In the genomic region with DNA sequence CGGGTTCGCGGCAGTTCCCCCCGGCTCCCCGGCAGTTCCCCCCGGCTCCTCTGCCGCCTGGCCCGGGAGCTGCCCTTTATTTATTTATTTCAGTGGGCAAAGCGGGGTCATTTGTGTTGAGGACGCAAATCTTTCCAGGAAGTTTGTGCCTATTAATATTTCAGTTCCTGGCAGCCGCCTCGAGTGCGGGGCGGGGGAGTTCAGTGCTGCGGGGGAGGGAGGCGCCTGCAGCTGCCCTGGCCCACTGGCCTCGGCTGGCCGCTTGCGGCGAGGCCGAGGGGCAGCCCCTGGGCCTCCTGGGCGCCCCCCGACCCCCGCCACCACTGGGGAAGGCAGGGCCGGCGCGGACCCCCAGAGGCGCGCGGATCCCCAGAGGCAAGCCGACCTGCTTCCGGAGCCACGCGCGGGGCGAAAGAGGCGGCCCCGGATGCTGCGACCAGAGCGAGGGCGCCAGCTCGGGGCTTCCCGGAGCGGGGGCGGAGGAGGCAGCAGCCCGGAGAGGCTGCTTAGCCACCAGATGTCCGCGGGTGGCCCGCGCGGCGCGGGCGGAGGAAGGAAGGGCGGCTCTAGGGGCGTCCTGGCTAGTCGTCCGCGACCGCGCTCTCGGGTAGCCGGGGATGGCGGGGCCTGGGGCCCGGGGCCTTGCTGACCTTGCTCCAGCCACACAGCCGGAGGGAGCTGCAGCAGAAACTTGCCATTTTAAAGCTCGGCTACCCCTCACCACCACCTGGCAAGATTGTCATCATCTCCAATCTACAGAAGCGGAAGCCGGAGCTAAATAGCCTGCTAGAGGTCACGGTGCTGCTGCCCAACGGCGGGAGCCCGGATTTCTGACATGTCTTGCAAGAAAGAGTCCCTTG, we compare ENCODE assay signal across 7 cellular contexts. TPM values are rescaled to one million over a fixed set of nuclear protein-coding genes. Genes with fewer than 3 reads are reported as not detected.
DNase-seq lines count a peak whose midpoint lies in the region; ATAC-seq, FAIRE-seq and TF ChIP-seq lines count a peak whose summit lies in the region.

No MANE protein-coding gene starts in this region.

- H3K27me3 Mint-ChIP-seq in H9 (ENCODE audit: low read depth) = peaks cover 8% of the 10 kb centered on the region
- no peaks in the 10 kb centered on the region for H3K27me3 Mint-ChIP-seq in central memory CD8-positive, alpha-beta T cell

- TF ChIP-seq POLR2A in GM12892 (IDR thresholded peaks at IDR 0.05; ENCODE audit: low read depth, low read length) = peak; percentile 82

- H3K23ac ChIP-seq in H9 (ENCODE audit: insufficient read length, low read depth, low read length) = no peak overlapping the region

- H3K4me1 Mint-ChIP-seq in H9 = peaks cover 41 to 42% of the 10 kb centered on the region in 2 experiments
- H3K4me1 Mint-ChIP-seq in central memory CD8-positive, alpha-beta T cell = peaks cover 19% of the 10 kb centered on the region

- FAIRE-seq in GM12892 (lab: Jason Lieb, UNC) (peak; percentile 81), kidney (lab: Jason Lieb, UNC) (no peak)

- H2BK5ac ChIP-seq in H9 (ENCODE audit: insufficient read length, low read length) = no peak overlapping the region

- H2BK120ac ChIP-seq in H9 (ENCODE audit: low read depth, low read length, poor library complexity, severe bottlenecking) = no peak overlapping the region

- peaks cover 0 to under 1% of the 10 kb centered on the region in 2 experiments; a peak in 1 of 5 replicates for H3K9me3 Mint-ChIP-seq in H9
- no peaks in the 10 kb centered on the region for H3K9me3 Mint-ChIP-seq in central memory CD8-positive, alpha-beta T cell

- H4K20me1 ChIP-seq in H9 (ENCODE audit: control insufficient read depth, insufficient read depth, insufficient read length) (no peaks in the 10 kb centered on the region), MM.1S (ENCODE audit: insufficient read depth, low read length) (no peaks in the 10 kb centered on the region)

- no CpG with 5 or more reads among the region's 73 CpGs for WGBS in H9 (ENCODE audit: extremely low coverage, insufficient read length, low lambda C conversion rate)

- no peak overlapping the region for H2BK20ac ChIP-seq in H9 (ENCODE audit: low read depth, low read length, poor library complexity, severe bottlenecking)

- H3K4me3 ChIP-seq in MM.1S (ENCODE audit: low read length) (peak overlapping the region; percentile 84), WERI-Rb-1 (ENCODE audit: low read depth, low read length) (peak overlapping the region; percentile 55), kidney (ENCODE audit: low read length in 2 of 2) (peak overlapping the region; percentile 71 to 79)

- no peaks in the 10 kb centered on the region for H3K9me2 ChIP-seq in MM.1S (replicated peaks; ENCODE audit: insufficient read depth, low read length)

- no peak overlapping the region for H4K91ac ChIP-seq in H9 (ENCODE audit: insufficient read length, low read depth, low read length)

- peaks cover 19% of the 10 kb centered on the region for H3K23me2 ChIP-seq in H9 (ENCODE audit: insufficient read length, low read depth, low read length, poor library complexity, severe bottlenecking)

- H4K5ac ChIP-seq in H9 (ENCODE audit: insufficient read length, low read depth, low read length) = no peak overlapping the region

- H2AK5ac ChIP-seq in H9 (ENCODE audit: insufficient read length, low read length) = no peak overlapping the region

- peak overlapping the region in 1 of 3 experiments; percentile 77; a peak in 1 of 7 replicates for H3K27ac Mint-ChIP-seq in H9
- H3K27ac Mint-ChIP-seq in central memory CD8-positive, alpha-beta T cell (ENCODE audit: low read depth) = peak overlapping the region; percentile 94

- DNase-seq in GM12892 (ENCODE audit: insufficient read length) (peak; percentile 95), H9 (peak; percentile 55), MM.1S (peak; percentile 85), WERI-Rb-1 (peak; percentile 50), kidney (peak; percentile 94)
- peak; percentile 31 to 34 for DNase-seq in central memory CD8-positive, alpha-beta T cell (ENCODE audit: low spot score in 2 of 2)
- DNase-seq in stimulated activated CD4-positive, alpha-beta T cell treated with anti-CD3 and anti-CD28 coated beads, Interleukin-15, amount 100 ng/mL, for 24 hours = peak; percentile 79

- H4K8ac ChIP-seq in H9 (replicated peaks; ENCODE audit: insufficient read length, low read depth, low read length) = no peak overlapping the region

- H3K79me1 ChIP-seq in H9 (ENCODE audit: insufficient read depth, low read depth, low read length, poor library complexity, severe bottlenecking) = no peaks in the 10 kb centered on the region

- H3K18ac ChIP-seq in H9 (ENCODE audit: insufficient read length, low read depth, low read length) = peak overlapping the region; percentile 47

- peaks cover 14% of the 10 kb centered on the region for H3K4me1 ChIP-seq in H9 (ENCODE audit: insufficient read depth, low read length)
- peaks cover 39% of the 10 kb centered on the region for H3K4me1 ChIP-seq in MM.1S (ENCODE audit: low read length)
- peaks cover 10% of the 10 kb centered on the region in 2 donors for H3K4me1 ChIP-seq in kidney (ENCODE audit: control insufficient read depth in 1 of 2, insufficient read depth in 1 of 2, low read depth in 1 of 2, low read length in 2 of 2)

- H3K27me3 ChIP-seq in H9 (ENCODE audit: insufficient read depth, low read length) (no peaks in the 10 kb centered on the region; the same call in 1 of the 2 replicates), MM.1S (replicated peaks; ENCODE audit: insufficient read depth, low read length) (no peaks in the 10 kb centered on the region), WERI-Rb-1 (ENCODE audit: insufficient read depth, low read depth, severe bottlenecking) (no peaks in the 10 kb centered on the region)

- H3K36me3 Mint-ChIP-seq in H9 (ENCODE audit: insufficient read depth in 1 of 3, low read depth in 3 of 3) = no peaks in the 10 kb centered on the region; a peak in 2 of 7 replicates
- peaks cover 2% of the 10 kb centered on the region for H3K36me3 Mint-ChIP-seq in central memory CD8-positive, alpha-beta T cell (ENCODE audit: insufficient read depth)

- TF ChIP-seq CTCF in H9 (conservative IDR thresholded peaks at IDR 0.05) (no peak), MM.1S (IDR thresholded peaks at IDR 0.05; ENCODE audit: low read length) (no peak), WERI-Rb-1 (IDR thresholded peaks at IDR 0.05; ENCODE audit: low read depth, low read length) (no peak), kidney (IDR thresholded peaks at IDR 0.05; ENCODE audit: borderline replicate concordance, extremely low read depth, insufficient read depth) (no peak)

- no peaks in the 10 kb centered on the region for H3K36me3 ChIP-seq in MM.1S (replicated peaks; ENCODE audit: insufficient read depth, low read length)
- H3K36me3 ChIP-seq in WERI-Rb-1 = no peaks in the 10 kb centered on the region
- no peaks in the 10 kb centered on the region for H3K36me3 ChIP-seq in kidney (ENCODE audit: control insufficient read depth in 1 of 2, insufficient read depth in 2 of 2, low read length in 2 of 2)

- peak; percentile 72 for ATAC-seq in central memory CD8-positive, alpha-beta T cell (replicated peaks; ENCODE audit: extremely low read depth, poor library complexity, severe bottlenecking)

- intact Hi-C loops in kidney (cut with DNase I) = no loop called here

- no peaks in the 10 kb centered on the region for H3K79me2 ChIP-seq in H9 (ENCODE audit: insufficient read depth, low read length)
- H3K79me2 ChIP-seq in MM.1S (ENCODE audit: low read length) = no peaks in the 10 kb centered on the region

- H3F3A ChIP-seq in MM.1S (ENCODE audit: insufficient read depth, low read length) = peaks cover 52% of the 10 kb centered on the region

- no peak overlapping the region for H2BK12ac ChIP-seq in H9 (ENCODE audit: insufficient read length, low read depth, low read length)

- H3K4me2 ChIP-seq in H9 (ENCODE audit: insufficient read depth, insufficient read length, low read length) (peak overlapping the region; percentile 87), MM.1S (ENCODE audit: low read depth, low read length) (peak overlapping the region; percentile 91)

- no peaks in the 10 kb centered on the region for H3K9me3 ChIP-seq in H9 (ENCODE audit: control insufficient read depth, low read depth, low read length)
- no peaks in the 10 kb centered on the region for H3K9me3 ChIP-seq in MM.1S (replicated peaks; ENCODE audit: insufficient read depth, low read length)
- no peaks in the 10 kb centered on the region for H3K9me3 ChIP-seq in WERI-Rb-1 (ENCODE audit: severe bottlenecking)
- no peaks in the 10 kb centered on the region for H3K9me3 ChIP-seq in kidney (ENCODE audit: control insufficient read depth in 1 of 2, low read length in 2 of 2)

- no peak overlapping the region for H3K9ac ChIP-seq in H9 (ENCODE audit: extremely low read depth, insufficient read length, low read length)
- peak overlapping the region; percentile 96 for H3K9ac ChIP-seq in MM.1S (ENCODE audit: low read length)
- peak overlapping the region; percentile 59 to 77 for H3K9ac ChIP-seq in kidney (ENCODE audit: low read length in 2 of 2)

- peak overlapping the region; percentile 14 for H3K14ac ChIP-seq in H9 (ENCODE audit: insufficient read depth, low read length)

- no peak overlapping the region for H3K56ac ChIP-seq in H9 (ENCODE audit: insufficient read length, low read depth, low read length)

- H2BK15ac ChIP-seq in H9 (ENCODE audit: low read depth, low read length) = no peak overlapping the region

- H2AFZ ChIP-seq in H9 (ENCODE audit: low read length) = no peak overlapping the region
- peak overlapping the region; percentile 86 for H2AFZ ChIP-seq in MM.1S (ENCODE audit: low read length)

- H3K4ac ChIP-seq in H9 (ENCODE audit: low read depth, low read length) = no peak overlapping the region

- H3T11ph ChIP-seq in H9 (ENCODE audit: low read length) = peak overlapping the region; percentile 85

- H3K27ac ChIP-seq in H9 (ENCODE audit: insufficient read length, low read depth, low read length) (no peak overlapping the region), MM.1S (ENCODE audit: low read length) (peak overlapping the region; percentile 83), WERI-Rb-1 (peak overlapping the region; percentile 96), kidney (ENCODE audit: low read depth in 2 of 2, low read length in 2 of 2) (peak overlapping the region; percentile 94 to 96)

- peak overlapping the region; percentile 79 to 82 for H3K4me3 Mint-ChIP-seq in H9
- peak overlapping the region; percentile 96 for H3K4me3 Mint-ChIP-seq in central memory CD8-positive, alpha-beta T cell

RNA-seq across cellular contexts. Expression of gene H3-3A, which starts 48.0 kb away (rescaled TPM):
- polyA plus RNA-seq in GM12892 (2012; ENCODE audit: missing spikeins) = 266 TPM
- total RNA-seq in H9 (2021) (1,129 and 1,182 TPM in 2 replicates), kidney (524 TPM)
- 404 TPM for polyA plus RNA-seq in kidney (ENCODE audit: insufficient read depth, low read depth, low replicate concordance)

Comparison
In these comparisons a context has a peak if more than half of its experiments do, and no peak if none do; other contexts are left out.
1. DNase-seq: peak in every context shown above with its lines; median percentile 95 in GM12892; 94 in kidney; 85 in MM.1S; 79 in stimulated activated CD4-positive, alpha-beta T cell treated with anti-CD3 and anti-CD28 coated beads, Interleukin-15, amount 100 ng/mL, for 24 hours; 55 in H9; 50 in WERI-Rb-1; 32 in central memory CD8-positive, alpha-beta T cell.